12 cellular contexts compared by ENCODE assay signal in genomic region chr7:92276486-92276885, GRCh38. TPM values are rescaled to one million over a fixed set of nuclear protein-coding genes. Genes with fewer than 3 reads are reported as not detected.
DNase-seq lines count a peak whose midpoint lies in the region; ATAC-seq, FAIRE-seq and TF ChIP-seq lines count a peak whose summit lies in the region.
"Had no signal": no experiment of that assay in that cellular context is flagged by ENCODE, and none has a peak within 500 bp of the region (broad histone marks: within the 10 kb centered on the region; RNA-seq: fewer than 3 reads in every experiment).

No MANE protein-coding gene starts in this region.

- in situ Hi-C loops in gastrocnemius medialis (cut with MboI; ENCODE audit: low sequenced_read_pairs in 4 of 4) = no loop called here

- TF ChIP-seq POLR2A in gastrocnemius medialis (IDR thresholded peaks at IDR 0.05) = no peak
- TF ChIP-seq POLR2A in esophagus muscularis mucosa (IDR thresholded peaks at IDR 0.05; ENCODE audit: low read depth) = no peak

- H2AFZ ChIP-seq in OCI-LY7 (ENCODE audit: low read length) = peak overlapping the region; percentile 10; the same call in 1 of the 2 replicates

- WGBS in esophagus muscularis mucosa = 94% methylated on average over 2 of the region's 2 CpGs

- no peaks in the 10 kb centered on the region for H3K27me3 Mint-ChIP-seq in progenitor cell of endocrine pancreas
- no peaks in the 10 kb centered on the region for H3K27me3 Mint-ChIP-seq in Calu3 (ENCODE audit: unreplicated experiment)

- CTCF ChIA-PET in OCI-LY7 (lab: Charles Lee; ENCODE audit: unreplicated experiment) = no interaction called here
- CTCF ChIA-PET in Calu3 (lab: Charles Lee) = no interaction called here

- no peak for TF ChIP-seq CTCF in GM20000 (IDR thresholded peaks at IDR 0.05; ENCODE audit: extremely low read depth, missing control alignments)
- no peak for TF ChIP-seq CTCF in OCI-LY7 (conservative IDR thresholded peaks at IDR 0.05; ENCODE audit: low read length)
- no peak for TF ChIP-seq CTCF in progenitor cell of endocrine pancreas (IDR thresholded peaks at IDR 0.05; ENCODE audit: unreplicated experiment)
- TF ChIP-seq CTCF in gastrocnemius medialis (IDR thresholded peaks at IDR 0.05 in 4 of 5, conservative IDR thresholded peaks at IDR 0.05 in 1 of 5) = no peak
- TF ChIP-seq CTCF in esophagus muscularis mucosa (IDR thresholded peaks at IDR 0.05) = no peak
- no peak for TF ChIP-seq CTCF in Calu3 (IDR thresholded peaks at IDR 0.05; ENCODE audit: unreplicated experiment)

- ATAC-seq in HG03066 (IDR thresholded peaks at IDR 0.05; ENCODE audit: low read depth, unreplicated experiment) = peak; percentile 81
- no peak for ATAC-seq in gastrocnemius medialis
- ATAC-seq: heart right ventricle had no signal

- POLR2A ChIA-PET in OCI-LY7 (lab: Charles Lee) = interaction anchor here (1.5 kb wide), 1 partner anchor 31 kb away, joined by 3 read pairs; the partner anchor contains the start of genes ANKIB1 and KRIT1

- H3K27me3 ChIP-seq in gastrocnemius medialis = no peaks in the 10 kb centered on the region
- H3K27me3 ChIP-seq in esophagus muscularis mucosa = no peaks in the 10 kb centered on the region
- H3K27me3 ChIP-seq: heart right ventricle had no signal

- BruUV-seq in OCI-LY7 (replicated peaks; lab: Mats Ljungman, UMichigan) (no TSS peak), Calu3 (replicated peaks; lab: Mats Ljungman, UMichigan) (no TSS peak)

- H3K27ac ChIP-seq in OCI-LY7 (ENCODE audit: low read depth, low read length, poor library complexity, severe bottlenecking) (peak overlapping the region; percentile 63), gastrocnemius medialis (no peak overlapping the region), esophagus muscularis mucosa (replicated peaks in 1 of 4) (no peak overlapping the region)
- H3K27ac ChIP-seq: heart right ventricle, HL-60, thoracic aorta had no signal

- DNase-seq in GM18507 (ENCODE audit: extremely low spot score, insufficient read length, low read depth) (no peak), GM20000 (ENCODE audit: low spot score) (peak; percentile 25), OCI-LY7 (ENCODE audit: low spot score) (peak; percentile 69), progenitor cell of endocrine pancreas (ENCODE audit: low spot score, unreplicated experiment) (no peak), gastrocnemius medialis (no peak), esophagus muscularis mucosa (ENCODE audit: extremely low spot score) (no peak), Calu3 (no peak)
- DNase-seq: heart right ventricle had no signal

- H3K9me3 ChIP-seq in OCI-LY7 (ENCODE audit: low read length) (peaks cover 38% of the 10 kb centered on the region), gastrocnemius medialis (no peaks in the 10 kb centered on the region), esophagus muscularis mucosa (no peaks in the 10 kb centered on the region)
- H3K9me3 ChIP-seq: thoracic aorta had no signal

- H3K27ac Mint-ChIP-seq in progenitor cell of endocrine pancreas = no peak overlapping the region
- no peak overlapping the region for H3K27ac Mint-ChIP-seq in Calu3 (ENCODE audit: unreplicated experiment)

- H3K4me3 Mint-ChIP-seq in progenitor cell of endocrine pancreas (ENCODE audit: low read depth) (no peak overlapping the region), Calu3 (ENCODE audit: low read depth, unreplicated experiment) (no peak overlapping the region)

- no peaks in the 10 kb centered on the region for H3K4me1 Mint-ChIP-seq in progenitor cell of endocrine pancreas (ENCODE audit: low read depth)
- no peaks in the 10 kb centered on the region for H3K4me1 Mint-ChIP-seq in Calu3 (ENCODE audit: low read depth, unreplicated experiment)

- FAIRE-seq in GM18507 (lab: Jason Lieb, UNC) = peak; percentile 89
- FAIRE-seq: colon had no signal

- H3K4me3 ChIP-seq in OCI-LY7 (ENCODE audit: low read depth, low read length, poor library complexity, severe bottlenecking) (peak overlapping the region; percentile 53), gastrocnemius medialis (no peak overlapping the region), esophagus muscularis mucosa (no peak overlapping the region)
- H3K4me3 ChIP-seq: heart right ventricle, thoracic aorta had no signal

- peak overlapping the region; percentile 77 for H3K4me2 ChIP-seq in OCI-LY7 (ENCODE audit: low read length)

- intact Hi-C loops in OCI-LY7 (cut with micrococcal nuclease; ENCODE audit: unreplicated experiment) = no loop called here
- intact Hi-C loops in gastrocnemius medialis (cut with DNase I; ENCODE audit: low total_unique reads) = no loop called here
- intact Hi-C loops in esophagus muscularis mucosa (cut with DNase I) = no loop called here
- intact Hi-C loops in Calu3 (cut with micrococcal nuclease; ENCODE audit: unreplicated experiment) = no loop called here

- H3K36me3 Mint-ChIP-seq in progenitor cell of endocrine pancreas (ENCODE audit: insufficient read depth) (peaks cover 8% of the 10 kb centered on the region), Calu3 (ENCODE audit: insufficient read depth, unreplicated experiment) (no peaks in the 10 kb centered on the region)

- H3K4me1 ChIP-seq in OCI-LY7 (ENCODE audit: insufficient read depth, low read length, poor library complexity, severe bottlenecking) (peaks cover 26% of the 10 kb centered on the region), gastrocnemius medialis (peaks cover 0 to 10% of the 10 kb centered on the region in 2 donors), esophagus muscularis mucosa (peaks cover 4 to 8% (median 8%) of the 10 kb centered on the region in 4 donors)

- H3K79me2 ChIP-seq in OCI-LY7 (ENCODE audit: insufficient read depth, low read depth, low read length) = peaks cover 62% of the 10 kb centered on the region; the same call in 1 of the 2 replicates

- H3K36me3 ChIP-seq in OCI-LY7 (ENCODE audit: insufficient read depth, low read length) (peaks cover 45% of the 10 kb centered on the region), gastrocnemius medialis (no peaks in the 10 kb centered on the region), esophagus muscularis mucosa (no peaks in the 10 kb centered on the region)
- H3K36me3 ChIP-seq: thoracic aorta had no signal

- H4K20me1 ChIP-seq in OCI-LY7 (ENCODE audit: insufficient read depth, low read length) = no peaks in the 10 kb centered on the region

- no peaks in the 10 kb centered on the region for H3K9me2 ChIP-seq in OCI-LY7 (ENCODE audit: insufficient read depth, low read length)

- peaks cover 8% of the 10 kb centered on the region for H3K9me3 Mint-ChIP-seq in progenitor cell of endocrine pancreas (ENCODE audit: low read depth)
- H3K9me3 Mint-ChIP-seq in Calu3 (ENCODE audit: low read depth, unreplicated experiment) = no peaks in the 10 kb centered on the region

- TF ChIP-seq EP300 in esophagus muscularis mucosa (IDR thresholded peaks at IDR 0.05) = no peak

RNA-seq across cellular contexts. Expression of gene ANKIB1, which starts 30.7 kb away (rescaled TPM):
- 15.4 and 25.3 TPM in 2 replicates for total RNA-seq in OCI-LY7 (2014; rRNA removed; shearing (Covaris generic))
- total RNA-seq in OCI-LY7 (2022) (42.3 and 51.6 TPM in 2 replicates), progenitor cell of endocrine pancreas (58.1 and 66.1 TPM in 2 replicates), gastrocnemius medialis (10 to 100 TPM; 11.5 to 24.2 (median 12.5) TPM), esophagus muscularis mucosa (10 to 100 TPM; 25.8 to 37.8 (median 28.6) TPM), Calu3 (2022) (41.7 and 49.6 TPM in 2 replicates)

RNA-seq across cellular contexts. Expression of gene KRIT1, which starts 30.8 kb away (rescaled TPM):
- total RNA-seq in OCI-LY7 (2014; rRNA removed; shearing (Covaris generic)) = 35.7 and 50.0 TPM in 2 replicates
- total RNA-seq in OCI-LY7 (2022) (44.5 and 44.8 TPM in 2 replicates), progenitor cell of endocrine pancreas (49.0 and 51.6 TPM in 2 replicates), gastrocnemius medialis (10 to 100 TPM; 28.7 to 47.6 (median 32.5) TPM), esophagus muscularis mucosa (10 to 100 TPM; 48.1 to 57.5 (median 52.4) TPM), Calu3 (2022) (22.9 and 27.8 TPM in 2 replicates)

Comparison
In these comparisons a context has a peak if more than half of its experiments do, and no peak if none do; other contexts are left out.
1. DNase-seq: peak in GM20000 (single experiment) and OCI-LY7 (single experiment); none in GM18507 (single experiment), progenitor cell of endocrine pancreas (single experiment), gastrocnemius medialis (0 of 2), esophagus muscularis mucosa (single experiment) and Calu3 (single experiment).